In the genomic region with DNA sequence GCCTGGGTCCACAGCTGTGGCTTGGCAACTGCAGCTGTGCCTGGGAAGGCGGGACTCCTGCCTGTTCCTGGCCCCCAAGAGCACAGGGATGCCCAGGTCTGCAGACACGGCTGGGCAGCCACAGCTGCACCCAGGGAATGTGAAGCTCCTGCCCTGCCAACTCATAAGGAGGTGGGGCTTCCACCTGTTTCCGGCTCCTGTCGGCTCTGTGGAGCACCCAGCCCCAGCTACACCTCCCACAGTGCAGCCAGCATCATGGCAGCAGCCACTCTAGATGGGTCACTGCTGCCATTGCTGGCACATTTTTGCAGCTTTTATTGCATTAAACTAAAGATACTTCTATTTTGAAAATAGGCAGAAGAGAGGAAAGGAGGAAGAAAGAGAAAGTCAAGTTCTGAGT, we compare ENCODE assay signal across 22 cellular contexts.
A peak's percentile ranks its signal among the peaks of the same experiment; 100 is the strongest.
DNase-seq lines count a peak whose midpoint lies in the region; ATAC-seq and FAIRE-seq lines count a peak whose summit lies in the region.
"Had no signal": no experiment of that assay in that cellular context is flagged by ENCODE, and none has a peak within 500 bp of the region (broad histone marks: within the 10 kb centered on the region; RNA-seq: fewer than 3 reads in every experiment).

No MANE protein-coding gene starts in this region.

- peaks cover 0 to 16% (median 0%) of the 10 kb centered on the region in 11 donors for H3K9me3 Mint-ChIP-seq in naive thymus-derived CD4-positive, alpha-beta T cell

- CTCF ChIA-PET in naive thymus-derived CD4-positive, alpha-beta T cell (lab: Charles Lee): no interaction called here

- H3K27me3 ChIP-seq in BLaER1: no peaks in the 10 kb centered on the region
- H3K27me3 ChIP-seq in SJCRH30: no peaks in the 10 kb centered on the region
- no peaks in the 10 kb centered on the region for H3K27me3 ChIP-seq in naive thymus-derived CD4-positive, alpha-beta T cell (ENCODE audit: control insufficient read depth in 2 of 2, insufficient read depth in 2 of 2, low read length in 2 of 2)

- H3K27ac Mint-ChIP-seq in naive thymus-derived CD4-positive, alpha-beta T cell: no peak overlapping the region
- H3K27ac Mint-ChIP-seq: CD4-positive, alpha-beta T cell had no signal

- POLR2A ChIA-PET in naive thymus-derived CD4-positive, alpha-beta T cell (lab: Charles Lee): no interaction called here

- H3K36me3 Mint-ChIP-seq in naive thymus-derived CD4-positive, alpha-beta T cell: no peaks in the 10 kb centered on the region

- no peaks in the 10 kb centered on the region for H4K20me1 ChIP-seq in BLaER1

- intact Hi-C loops in left colon (cut with DNase I, micrococcal nuclease): no loop called here
- intact Hi-C loops in naive thymus-derived CD4-positive, alpha-beta T cell (cut with micrococcal nuclease): no loop called here

- peaks cover 0 to 2% (median 0%) of the 10 kb centered on the region in 7 donors for H3K4me1 Mint-ChIP-seq in naive thymus-derived CD4-positive, alpha-beta T cell

- no peak for FAIRE-seq in frontal cortex (lab: Jason Lieb, UNC)
- FAIRE-seq: H54 had no signal

- ATAC-seq in left colon: peak; percentile 28
- no peak for ATAC-seq in naive thymus-derived CD4-positive, alpha-beta T cell
- ATAC-seq: PC-3 had no signal

- in situ Hi-C loops in Caki2 (cut with HindIII; ENCODE audit: low pct_unique_long_range_greater_than_20kb, low sequenced_read_pairs): no loop called here

- H3K4me1 ChIP-seq in BLaER1: peaks cover 6% of the 10 kb centered on the region; the same call in 1 of the 2 replicates
- peaks cover 2% of the 10 kb centered on the region for H3K4me1 ChIP-seq in SJCRH30
- H3K4me1 ChIP-seq in naive thymus-derived CD4-positive, alpha-beta T cell (ENCODE audit: control insufficient read depth in 2 of 2, insufficient read depth in 2 of 2, low read length in 2 of 2): no peaks in the 10 kb centered on the region
- H3K4me1 ChIP-seq: Caco-2 had no signal

- H3K36me3 ChIP-seq in BLaER1 (no peaks in the 10 kb centered on the region), SJCRH30 (no peaks in the 10 kb centered on the region)
- H3K36me3 ChIP-seq in naive thymus-derived CD4-positive, alpha-beta T cell (ENCODE audit: control insufficient read depth in 2 of 3, insufficient read depth in 3 of 3, low read length in 3 of 3): no peaks in the 10 kb centered on the region

- H3K4me2 ChIP-seq in BLaER1: peak overlapping the region; percentile 23; the same call in 1 of the 2 replicates

- H3K9ac ChIP-seq in BLaER1: no peak overlapping the region

- no peaks in the 10 kb centered on the region for H3K27me3 Mint-ChIP-seq in naive thymus-derived CD4-positive, alpha-beta T cell
- H3K27me3 Mint-ChIP-seq: CD4-positive, alpha-beta T cell had no signal

- no peak overlapping the region for H3K4me3 ChIP-seq in BLaER1
- no peak overlapping the region for H3K4me3 ChIP-seq in SJCRH30
- H3K4me3 ChIP-seq in naive thymus-derived CD4-positive, alpha-beta T cell (ENCODE audit: low read length): no peak overlapping the region
- H3K4me3 ChIP-seq: SK-N-MC had no signal

- DNase-seq in Caki2 (ENCODE audit: low read depth) (peak; percentile 34), SJCRH30 (peak; percentile 29 to 36), left colon (no peak), frontal cortex (ENCODE audit: low spot score in 2 of 2) (no peak)
- DNase-seq in naive thymus-derived CD4-positive, alpha-beta T cell: no peak
- no peak for DNase-seq in NK-92 treated with Interleukin-12 subunit alpha and Interleukin-12 subunit beta, amount 100 ng/mL, for 24 hours (lab: John Stamatoyannopoulos, UW)
- DNase-seq: Caco-2; CD4-positive, alpha-beta T cell; GDM1; KG1; NCI-H1105; NCI-H1694; NCI-H2081; NCI-H2171; NCI-H345; NCI-H524; RPMI8226; SW 1271 had no signal

- H3K27ac ChIP-seq in BLaER1 (no peak overlapping the region), SJCRH30 (no peak overlapping the region)
- H3K27ac ChIP-seq in naive thymus-derived CD4-positive, alpha-beta T cell (ENCODE audit: low read depth, low read length): no peak overlapping the region
- H3K27ac ChIP-seq: SK-N-MC had no signal

- H3K4me3 Mint-ChIP-seq in naive thymus-derived CD4-positive, alpha-beta T cell: no peak overlapping the region
- H3K4me3 Mint-ChIP-seq: CD4-positive, alpha-beta T cell had no signal

- H3K9me3 ChIP-seq in BLaER1 (peaks cover 17% of the 10 kb centered on the region), SJCRH30 (replicated peaks) (0 out of 2 replicates have a peak, but pooled peaks cover 5% of the 10 kb centered on the region)
- no peaks in the 10 kb centered on the region for H3K9me3 ChIP-seq in naive thymus-derived CD4-positive, alpha-beta T cell (ENCODE audit: control insufficient read depth in 2 of 3, low read length in 3 of 3)
- H3K9me3 ChIP-seq: Caco-2 had no signal

Comparison
In these comparisons a context has a peak if more than half of its experiments do, and no peak if none do; other contexts are left out.
1. DNase-seq: peak in Caki2 (single experiment) and SJCRH30 (2 of 2); none in left colon (0 of 2), naive thymus-derived CD4-positive, alpha-beta T cell (0 of 9), frontal cortex (0 of 2) and NK-92 treated with Interleukin-12 subunit alpha and Interleukin-12 subunit beta, amount 100 ng/mL, for 24 hours (single experiment).